26 cellular contexts compared by ENCODE assay signal in genomic region chr9:134809296-134809695, GRCh38.
"Had no signal": no experiment of that assay in that cellular context is flagged by ENCODE, and none has a peak within 500 bp of the region (broad histone marks: within the 10 kb centered on the region; RNA-seq: fewer than 3 reads in every experiment).

No MANE protein-coding gene starts in this region.

- DNase-seq: activated CD4-positive, alpha-beta T cell treated with anti-CD3 and anti-CD28 coated beads, Interleukin-2, amount 10 ng/mL, durations not matched to agents 7 days and 5 days; activated CD4-positive, CD25-positive, alpha-beta regulatory T cell treated with anti-CD3 and anti-CD28 coated beads, Interleukin-2, amount 50 U/mL, for 72 hours; activated CD8-positive, alpha-beta T cell treated with anti-CD3 and anti-CD28 coated beads for 36 hours; activated naive CD8-positive, alpha-beta T cell treated with anti-CD3 and anti-CD28 coated beads, Interleukin-2, amount 50 U/mL, for 24 hours; activated T-cell treated with anti-CD3 and anti-CD28 coated beads, Interleukin-2, amount 50 U/mL, for 48 hours; colonic mucosa; dorsolateral prefrontal cortex; effector memory CD4-positive, alpha-beta T cell; gastrocnemius medialis; left cardiac atrium; naive thymus-derived CD8-positive, alpha-beta T cell; occipital lobe; sigmoid colon; stimulated activated CD4-positive, alpha-beta T cell treated with anti-CD3 and anti-CD28 coated beads, Interleukin-15, amount 100 ng/mL, for 24 hours; stimulated activated CD4-positive, alpha-beta T cell treated with anti-CD3 and anti-CD28 coated beads, Interleukin-2, amount 100 ng/mL, for 24 hours; stimulated activated naive B cell treated with anti-CD40 and anti-IgM and Interleukin-4, amounts not matched to agents 10 μg/mL and 1 μg/mL and 100 μg/mL, for 72 hours; stomach; T-helper 17 cell; T1000; thyroid gland; upper lobe of left lung had no signal

- H3K4me2 ChIP-seq: hepatocyte had no signal

- H3K27ac Mint-ChIP-seq: activated CD4-positive, alpha-beta T cell treated with anti-CD3 and anti-CD28 coated beads, Interleukin-2, amount 10 ng/mL, durations not matched to agents 7 days and 5 days; activated CD8-positive, alpha-beta T cell treated with anti-CD3 and anti-CD28 coated beads for 36 hours; activated naive CD4-positive, alpha-beta T cell treated with anti-CD3 and anti-CD28 coated beads, Interleukin-2, amount 50 U/mL, for 24 hours; activated naive CD8-positive, alpha-beta T cell treated with anti-CD3 and anti-CD28 coated beads, Interleukin-2, amount 50 U/mL, for 24 hours; activated T-helper 2 cell treated with anti-CD3 and anti-CD28 coated beads, Interferon-gamma antibody, Interleukin-2, Interleukin-4, amounts not matched to agents 10 μg/mL and 5 μg/mL and 100 μg/mL, durations not matched to agents 14 hours and 24 hours and 36 hours; naive thymus-derived CD8-positive, alpha-beta T cell; stimulated activated naive B cell treated with anti-CD40 and anti-IgM and Interleukin-4, amounts not matched to agents 10 μg/mL and 1 μg/mL and 100 μg/mL, for 72 hours; T-helper 17 cell had no signal

- FAIRE-seq: keratinocyte had no signal

- H3K9me3 Mint-ChIP-seq: activated CD4-positive, alpha-beta T cell treated with anti-CD3 and anti-CD28 coated beads, Interleukin-2, amount 10 ng/mL, durations not matched to agents 7 days and 5 days; activated CD8-positive, alpha-beta T cell treated with anti-CD3 and anti-CD28 coated beads for 36 hours; activated naive CD4-positive, alpha-beta T cell treated with anti-CD3 and anti-CD28 coated beads, Interleukin-2, amount 50 U/mL, for 24 hours; activated naive CD8-positive, alpha-beta T cell treated with anti-CD3 and anti-CD28 coated beads, Interleukin-2, amount 50 U/mL, for 24 hours; activated T-helper 2 cell treated with anti-CD3 and anti-CD28 coated beads, Interferon-gamma antibody, Interleukin-2, Interleukin-4, amounts not matched to agents 10 μg/mL and 5 μg/mL and 100 μg/mL, durations not matched to agents 14 hours and 24 hours and 36 hours; naive thymus-derived CD8-positive, alpha-beta T cell; neural crest cell; stimulated activated naive B cell treated with anti-CD40 and anti-IgM and Interleukin-4, amounts not matched to agents 10 μg/mL and 1 μg/mL and 100 μg/mL, for 72 hours had no signal

- H3K27me3 ChIP-seq: colonic mucosa, dorsolateral prefrontal cortex, gastrocnemius medialis, hepatocyte, sigmoid colon, stomach, thyroid gland, upper lobe of left lung had no signal

- H3K36me3 Mint-ChIP-seq: activated naive CD4-positive, alpha-beta T cell treated with anti-CD3 and anti-CD28 coated beads, Interleukin-2, amount 50 U/mL, for 24 hours; naive thymus-derived CD8-positive, alpha-beta T cell; stimulated activated naive B cell treated with anti-CD40 and anti-IgM and Interleukin-4, amounts not matched to agents 10 μg/mL and 1 μg/mL and 100 μg/mL, for 72 hours had no signal

- ATAC-seq: activated CD8-positive, alpha-beta T cell treated with anti-CD3 and anti-CD28 coated beads for 36 hours; activated naive CD8-positive, alpha-beta T cell treated with anti-CD3 and anti-CD28 coated beads, Interleukin-2, amount 50 U/mL, for 24 hours; gastrocnemius medialis; left cardiac atrium; naive thymus-derived CD8-positive, alpha-beta T cell; stimulated activated naive B cell treated with anti-CD40 and anti-IgM and Interleukin-4, amounts not matched to agents 10 μg/mL and 1 μg/mL and 100 μg/mL, for 72 hours; T-helper 17 cell had no signal

- H3K9me3 ChIP-seq: colonic mucosa, gastrocnemius medialis, sigmoid colon, stomach, thyroid gland, upper lobe of left lung had no signal

- H3K4me3 Mint-ChIP-seq: activated CD4-positive, alpha-beta T cell treated with anti-CD3 and anti-CD28 coated beads, Interleukin-2, amount 10 ng/mL, durations not matched to agents 7 days and 5 days; activated CD8-positive, alpha-beta T cell treated with anti-CD3 and anti-CD28 coated beads for 36 hours; activated naive CD4-positive, alpha-beta T cell treated with anti-CD3 and anti-CD28 coated beads, Interleukin-2, amount 50 U/mL, for 24 hours; activated naive CD8-positive, alpha-beta T cell treated with anti-CD3 and anti-CD28 coated beads, Interleukin-2, amount 50 U/mL, for 24 hours; naive thymus-derived CD8-positive, alpha-beta T cell; neural crest cell; stimulated activated naive B cell treated with anti-CD40 and anti-IgM and Interleukin-4, amounts not matched to agents 10 μg/mL and 1 μg/mL and 100 μg/mL, for 72 hours; T-helper 17 cell had no signal

- H3K4me1 ChIP-seq: colonic mucosa, thyroid gland had no signal

- H3K27me3 Mint-ChIP-seq: activated CD4-positive, alpha-beta T cell treated with anti-CD3 and anti-CD28 coated beads, Interleukin-2, amount 10 ng/mL, durations not matched to agents 7 days and 5 days; activated CD8-positive, alpha-beta T cell treated with anti-CD3 and anti-CD28 coated beads for 36 hours; activated naive CD4-positive, alpha-beta T cell treated with anti-CD3 and anti-CD28 coated beads, Interleukin-2, amount 50 U/mL, for 24 hours; activated naive CD8-positive, alpha-beta T cell treated with anti-CD3 and anti-CD28 coated beads, Interleukin-2, amount 50 U/mL, for 24 hours; naive thymus-derived CD8-positive, alpha-beta T cell; stimulated activated naive B cell treated with anti-CD40 and anti-IgM and Interleukin-4, amounts not matched to agents 10 μg/mL and 1 μg/mL and 100 μg/mL, for 72 hours; T-helper 17 cell had no signal

- H3K4me3 ChIP-seq: colonic mucosa, dorsolateral prefrontal cortex, gastrocnemius medialis, hepatocyte, sigmoid colon, stomach, thyroid gland, upper lobe of left lung had no signal

- H2AFZ ChIP-seq: hepatocyte had no signal

- H3K79me2 ChIP-seq: hepatocyte had no signal

- H3K4me1 Mint-ChIP-seq: activated CD4-positive, alpha-beta T cell treated with anti-CD3 and anti-CD28 coated beads, Interleukin-2, amount 10 ng/mL, durations not matched to agents 7 days and 5 days; activated naive CD4-positive, alpha-beta T cell treated with anti-CD3 and anti-CD28 coated beads, Interleukin-2, amount 50 U/mL, for 24 hours; activated naive CD8-positive, alpha-beta T cell treated with anti-CD3 and anti-CD28 coated beads, Interleukin-2, amount 50 U/mL, for 24 hours; stimulated activated naive B cell treated with anti-CD40 and anti-IgM and Interleukin-4, amounts not matched to agents 10 μg/mL and 1 μg/mL and 100 μg/mL, for 72 hours; T-helper 17 cell had no signal

- H3K27ac ChIP-seq: colonic mucosa, dorsolateral prefrontal cortex, gastrocnemius medialis, hepatocyte, stomach, thyroid gland, upper lobe of left lung had no signal

- H3K36me3 ChIP-seq: colonic mucosa, gastrocnemius medialis, thyroid gland had no signal
